Comparison of ENCODE assay signal across 1 cellular context in the genomic region with DNA sequence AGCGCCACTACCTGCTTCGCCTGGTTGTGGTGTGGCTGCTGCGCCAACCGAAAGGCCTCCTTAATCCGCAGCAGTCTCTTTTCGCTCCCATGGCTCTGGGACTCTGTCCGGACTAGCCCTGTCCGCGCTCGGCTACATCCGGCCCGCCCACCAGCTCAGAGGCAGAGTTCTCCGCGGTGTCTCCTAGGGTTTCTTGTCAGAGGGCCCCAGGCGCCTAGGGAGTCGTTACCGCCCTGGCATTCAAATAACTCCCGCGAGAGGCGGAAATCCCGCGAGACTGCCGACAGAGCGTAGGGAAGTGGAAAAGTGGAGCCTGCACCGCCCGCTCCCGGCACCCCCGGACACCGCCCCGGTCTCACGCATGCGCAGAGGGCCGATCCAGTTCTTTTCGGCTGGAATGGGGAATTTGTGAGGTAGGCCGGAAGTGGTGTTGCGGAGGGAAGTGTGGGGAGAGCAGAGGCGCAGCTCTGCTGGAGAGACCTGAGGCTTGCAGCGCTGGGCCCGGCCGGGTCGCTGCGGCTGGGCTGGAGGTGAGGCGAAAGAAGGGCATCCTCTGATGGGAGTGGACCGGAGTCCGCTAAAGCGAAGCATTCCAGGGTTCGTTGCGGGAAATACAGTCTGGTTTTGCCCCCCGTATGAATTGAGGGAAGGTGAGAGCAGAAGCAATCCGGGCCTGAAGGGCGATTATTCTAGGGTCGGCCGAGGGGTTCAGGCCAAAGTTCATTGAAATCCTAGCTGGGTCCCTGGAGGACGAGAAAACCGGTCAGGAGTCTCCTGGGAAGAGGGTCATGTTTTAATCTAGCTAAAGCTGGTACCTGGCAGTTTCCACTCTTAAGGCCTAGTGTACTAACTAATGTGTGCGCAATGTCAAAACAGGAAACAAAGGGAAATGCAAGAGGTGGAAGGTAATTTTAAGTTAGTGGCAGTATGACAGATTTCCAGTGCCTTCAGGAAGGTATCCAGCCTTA.
TF ChIP-seq lines count a peak whose summit lies in the region.

A gene (plus strand): TSS at position 456 of the 968 bp plus-strand sequence. CDS start 5,151 bp downstream, outside the sequence.

TF ChIP-seq in HEK293, 187 proteins besides CTCF, POLR2A, EP300 and RAD21 (continued from another document and continues in another):
- TF ChIP-seq, protein P1, sequence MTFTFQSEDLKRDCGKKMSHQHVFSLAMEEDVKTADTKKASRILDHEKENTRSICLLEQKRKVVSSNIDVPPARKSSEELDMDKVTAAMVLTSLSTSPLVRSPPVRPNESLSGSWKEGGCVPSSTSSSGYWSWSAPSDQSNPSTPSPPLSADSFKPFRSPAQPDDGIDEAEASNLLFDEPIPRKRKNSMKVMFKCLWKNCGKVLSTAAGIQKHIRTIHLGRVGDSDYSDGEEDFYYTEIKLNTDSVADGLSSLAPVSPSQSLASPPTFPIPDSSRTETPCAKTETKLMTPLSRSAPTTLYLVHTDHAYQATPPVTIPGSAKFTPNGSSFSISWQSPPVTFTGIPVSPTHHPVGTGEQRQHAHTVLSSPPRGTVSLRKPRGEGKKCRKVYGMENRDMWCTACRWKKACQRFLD (tag by site-specific recombination; IDR thresholded peaks at IDR 0.05): no peak
- TF ChIP-seq ZNF624 (tag by site-specific recombination; IDR thresholded peaks at IDR 0.05) (no peak), SP2 (tag by site-specific recombination; IDR thresholded peaks at IDR 0.05) (peak; percentile 72), WT1 (tag by site-specific recombination; IDR thresholded peaks at IDR 0.05) (0 out of 2 replicates have a peak, but pooled peaks have one; percentile 16), ZNF19 (tag by site-specific recombination; IDR thresholded peaks at IDR 0.05; ENCODE audit: low read depth) (no peak), IKZF3 (tag by site-specific recombination; IDR thresholded peaks at IDR 0.05) (peak; percentile 97), ZSCAN30 (tag by site-specific recombination; IDR thresholded peaks at IDR 0.05) (peak; percentile 90), ZNF138 (tag by site-specific recombination; IDR thresholded peaks at IDR 0.05; ENCODE audit: borderline replicate concordance) (no peak), KLF9 (tag by site-specific recombination; IDR thresholded peaks at IDR 0.05; ENCODE audit: low read depth) (peak; percentile 62; the same call in 1 of the 2 replicates), ZFP37 (tag by site-specific recombination; IDR thresholded peaks at IDR 0.05) (peak; percentile 12; the same call in 1 of the 2 replicates), ZNF621 (tag by site-specific recombination; IDR thresholded peaks at IDR 0.05) (no peak), ZNF514 (tag by site-specific recombination; IDR thresholded peaks at IDR 0.05) (no peak), ZNF366 (tag by site-specific recombination; conservative IDR thresholded peaks at IDR 0.05) (peak; percentile 67; the same call in 1 of the 2 replicates), ZNF571 (tag by site-specific recombination; IDR thresholded peaks at IDR 0.05) (no peak), RBAK (tag by site-specific recombination; IDR thresholded peaks at IDR 0.05) (no peak), SETDB1 (IDR thresholded peaks at IDR 0.05; ENCODE audit: insufficient read length, low read length) (no peak), KLF16 (tag by site-specific recombination; IDR thresholded peaks at IDR 0.05) (peak; percentile 97), ZBTB1 (tag by site-specific recombination; IDR thresholded peaks at IDR 0.05) (no peak), ZNF391 (tag by site-specific recombination; IDR thresholded peaks at IDR 0.05; ENCODE audit: borderline replicate concordance, low read depth) (no peak), ZNF121 (tag by site-specific recombination; IDR thresholded peaks at IDR 0.05) (no peak), ZNF266 (tag by site-specific recombination; IDR thresholded peaks at IDR 0.05; ENCODE audit: low read depth) (no peak), ZNF223 (tag by site-specific recombination; IDR thresholded peaks at IDR 0.05) (peak; percentile 85; the same call in 1 of the 2 replicates), ZNF561 (tag by site-specific recombination; IDR thresholded peaks at IDR 0.05; ENCODE audit: borderline replicate concordance) (peak; percentile 55; the same call in 1 of the 2 replicates), ZNF155 (tag by site-specific recombination; IDR thresholded peaks at IDR 0.05) (no peak), ZNF521 (tag by site-specific recombination; IDR thresholded peaks at IDR 0.05) (no peak), ZNF416 (tag by site-specific recombination; IDR thresholded peaks at IDR 0.05) (no peak), ZNF629 (tag by site-specific recombination; IDR thresholded peaks at IDR 0.05) (peak; percentile 44), ZBTB20 (tag by site-specific recombination; IDR thresholded peaks at IDR 0.05) (peak; percentile 69), ZEB2 (tag by site-specific recombination; IDR thresholded peaks at IDR 0.05) (peak; percentile 85), ZNF776 (tag by site-specific recombination; IDR thresholded peaks at IDR 0.05; ENCODE audit: borderline replicate concordance) (no peak), ZNF560 (tag by site-specific recombination; IDR thresholded peaks at IDR 0.05; ENCODE audit: borderline replicate concordance) (no peak), ZNF843 (tag by site-specific recombination; IDR thresholded peaks at IDR 0.05) (0 out of 2 replicates have a peak, but pooled peaks have one; percentile 40), ZNF335 (tag by site-specific recombination; conservative IDR thresholded peaks at IDR 0.05) (peak; percentile 27; the same call in 1 of the 2 replicates), ZNF768 (tag by site-specific recombination; IDR thresholded peaks at IDR 0.05) (no peak), ZNF423 (tag by site-specific recombination; IDR thresholded peaks at IDR 0.05) (peak; percentile 84), ZBTB17 (tag by site-specific recombination; IDR thresholded peaks at IDR 0.05) (peak; percentile 77), ZNF10 (tag by site-specific recombination; IDR thresholded peaks at IDR 0.05) (no peak), ZNF701 (tag by site-specific recombination; IDR thresholded peaks at IDR 0.05) (no peak), GLI4 (tag by site-specific recombination; IDR thresholded peaks at IDR 0.05) (0 out of 2 replicates have a peak, but pooled peaks have one; percentile 46), OSR2 (tag by site-specific recombination; IDR thresholded peaks at IDR 0.05) (no peak), ZNF548 (tag by site-specific recombination; IDR thresholded peaks at IDR 0.05) (no peak), KLF8 (tag by site-specific recombination; IDR thresholded peaks at IDR 0.05) (peak; percentile 90)
- TF ChIP-seq, protein P2, sequence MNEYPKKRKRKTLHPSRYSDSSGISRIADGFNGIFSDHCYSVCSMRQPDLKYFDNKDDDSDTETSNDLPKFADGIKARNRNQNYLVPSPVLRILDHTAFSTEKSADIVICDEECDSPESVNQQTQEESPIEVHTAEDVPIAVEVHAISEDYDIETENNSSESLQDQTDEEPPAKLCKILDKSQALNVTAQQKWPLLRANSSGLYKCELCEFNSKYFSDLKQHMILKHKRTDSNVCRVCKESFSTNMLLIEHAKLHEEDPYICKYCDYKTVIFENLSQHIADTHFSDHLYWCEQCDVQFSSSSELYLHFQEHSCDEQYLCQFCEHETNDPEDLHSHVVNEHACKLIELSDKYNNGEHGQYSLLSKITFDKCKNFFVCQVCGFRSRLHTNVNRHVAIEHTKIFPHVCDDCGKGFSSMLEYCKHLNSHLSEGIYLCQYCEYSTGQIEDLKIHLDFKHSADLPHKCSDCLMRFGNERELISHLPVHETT (tag by site-specific recombination; IDR thresholded peaks at IDR 0.05): no peak
- TF ChIP-seq, protein P3, sequence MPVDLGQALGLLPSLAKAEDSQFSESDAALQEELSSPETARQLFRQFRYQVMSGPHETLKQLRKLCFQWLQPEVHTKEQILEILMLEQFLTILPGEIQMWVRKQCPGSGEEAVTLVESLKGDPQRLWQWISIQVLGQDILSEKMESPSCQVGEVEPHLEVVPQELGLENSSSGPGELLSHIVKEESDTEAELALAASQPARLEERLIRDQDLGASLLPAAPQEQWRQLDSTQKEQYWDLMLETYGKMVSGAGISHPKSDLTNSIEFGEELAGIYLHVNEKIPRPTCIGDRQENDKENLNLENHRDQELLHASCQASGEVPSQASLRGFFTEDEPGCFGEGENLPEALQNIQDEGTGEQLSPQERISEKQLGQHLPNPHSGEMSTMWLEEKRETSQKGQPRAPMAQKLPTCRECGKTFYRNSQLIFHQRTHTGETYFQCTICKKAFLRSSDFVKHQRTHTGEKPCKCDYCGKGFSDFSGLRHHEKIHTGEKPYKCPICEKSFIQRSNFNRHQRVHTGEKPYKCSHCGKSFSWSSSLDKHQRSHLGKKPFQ (tag by site-specific recombination; IDR thresholded peaks at IDR 0.05): no peak
- TF ChIP-seq, protein P4, sequence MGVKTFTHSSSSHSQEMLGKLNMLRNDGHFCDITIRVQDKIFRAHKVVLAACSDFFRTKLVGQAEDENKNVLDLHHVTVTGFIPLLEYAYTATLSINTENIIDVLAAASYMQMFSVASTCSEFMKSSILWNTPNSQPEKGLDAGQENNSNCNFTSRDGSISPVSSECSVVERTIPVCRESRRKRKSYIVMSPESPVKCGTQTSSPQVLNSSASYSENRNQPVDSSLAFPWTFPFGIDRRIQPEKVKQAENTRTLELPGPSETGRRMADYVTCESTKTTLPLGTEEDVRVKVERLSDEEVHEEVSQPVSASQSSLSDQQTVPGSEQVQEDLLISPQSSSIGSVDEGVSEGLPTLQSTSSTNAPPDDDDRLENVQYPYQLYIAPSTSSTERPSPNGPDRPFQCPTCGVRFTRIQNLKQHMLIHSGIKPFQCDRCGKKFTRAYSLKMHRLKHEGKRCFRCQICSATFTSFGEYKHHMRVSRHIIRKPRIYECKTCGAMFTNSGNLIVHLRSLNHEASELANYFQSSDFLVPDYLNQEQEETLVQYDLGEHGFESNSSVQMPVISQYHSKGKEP (tag by site-specific recombination; IDR thresholded peaks at IDR 0.05): no peak
- TF ChIP-seq, protein P5, sequence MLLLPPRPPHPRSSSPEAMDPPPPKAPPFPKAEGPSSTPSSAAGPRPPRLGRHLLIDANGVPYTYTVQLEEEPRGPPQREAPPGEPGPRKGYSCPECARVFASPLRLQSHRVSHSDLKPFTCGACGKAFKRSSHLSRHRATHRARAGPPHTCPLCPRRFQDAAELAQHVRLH (tag by site-specific recombination; IDR thresholded peaks at IDR 0.05): 0 out of 2 replicates have a peak, but pooled peaks have one; percentile 49
- TF ChIP-seq, protein P6, sequence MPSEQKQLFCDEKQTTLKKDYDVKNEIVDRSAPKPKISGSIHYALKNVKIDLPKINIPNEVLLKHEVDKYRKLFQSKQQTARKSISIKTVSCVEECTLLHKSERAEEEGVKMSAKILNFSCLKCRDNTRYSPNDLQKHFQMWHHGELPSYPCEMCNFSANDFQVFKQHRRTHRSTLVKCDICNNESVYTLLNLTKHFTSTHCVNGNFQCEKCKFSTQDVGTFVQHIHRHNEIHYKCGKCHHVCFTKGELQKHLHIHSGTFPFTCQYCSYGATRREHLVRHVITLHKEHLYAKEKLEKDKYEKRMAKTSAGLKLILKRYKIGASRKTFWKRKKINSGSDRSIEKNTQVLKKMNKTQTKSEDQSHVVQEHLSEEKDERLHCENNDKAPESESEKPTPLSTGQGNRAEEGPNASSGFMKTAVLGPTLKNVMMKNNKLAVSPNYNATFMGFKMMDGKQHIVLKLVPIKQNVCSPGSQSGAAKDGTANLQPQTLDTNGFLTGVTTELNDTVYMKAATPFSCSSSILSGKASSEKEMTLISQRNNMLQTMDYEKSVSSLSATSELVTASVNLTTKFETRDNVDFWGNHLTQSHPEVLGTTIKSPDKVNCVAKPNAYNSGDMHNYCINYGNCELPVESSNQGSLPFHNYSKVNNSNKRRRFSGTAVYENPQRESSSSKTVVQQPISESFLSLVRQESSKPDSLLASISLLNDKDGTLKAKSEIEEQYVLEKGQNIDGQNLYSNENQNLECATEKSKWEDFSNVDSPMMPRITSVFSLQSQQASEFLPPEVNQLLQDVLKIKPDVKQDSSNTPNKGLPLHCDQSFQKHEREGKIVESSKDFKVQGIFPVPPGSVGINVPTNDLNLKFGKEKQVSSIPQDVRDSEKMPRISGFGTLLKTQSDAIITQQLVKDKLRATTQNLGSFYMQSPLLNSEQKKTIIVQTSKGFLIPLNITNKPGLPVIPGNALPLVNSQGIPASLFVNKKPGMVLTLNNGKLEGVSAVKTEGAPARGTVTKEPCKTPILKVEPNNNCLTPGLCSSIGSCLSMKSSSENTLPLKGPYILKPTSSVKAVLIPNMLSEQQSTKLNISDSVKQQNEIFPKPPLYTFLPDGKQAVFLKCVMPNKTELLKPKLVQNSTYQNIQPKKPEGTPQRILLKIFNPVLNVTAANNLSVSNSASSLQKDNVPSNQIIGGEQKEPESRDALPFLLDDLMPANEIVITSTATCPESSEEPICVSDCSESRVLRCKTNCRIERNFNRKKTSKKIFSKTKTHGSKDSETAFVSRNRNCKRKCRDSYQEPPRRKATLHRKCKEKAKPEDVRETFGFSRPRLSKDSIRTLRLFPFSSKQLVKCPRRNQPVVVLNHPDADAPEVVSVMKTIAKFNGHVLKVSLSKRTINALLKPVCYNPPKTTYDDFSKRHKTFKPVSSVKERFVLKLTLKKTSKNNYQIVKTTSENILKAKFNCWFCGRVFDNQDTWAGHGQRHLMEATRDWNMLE (tag by site-specific recombination; conservative IDR thresholded peaks at IDR 0.05; ENCODE audit: low read depth): peak; percentile 26; the same call in 1 of the 2 replicates
- TF ChIP-seq, protein P7, sequence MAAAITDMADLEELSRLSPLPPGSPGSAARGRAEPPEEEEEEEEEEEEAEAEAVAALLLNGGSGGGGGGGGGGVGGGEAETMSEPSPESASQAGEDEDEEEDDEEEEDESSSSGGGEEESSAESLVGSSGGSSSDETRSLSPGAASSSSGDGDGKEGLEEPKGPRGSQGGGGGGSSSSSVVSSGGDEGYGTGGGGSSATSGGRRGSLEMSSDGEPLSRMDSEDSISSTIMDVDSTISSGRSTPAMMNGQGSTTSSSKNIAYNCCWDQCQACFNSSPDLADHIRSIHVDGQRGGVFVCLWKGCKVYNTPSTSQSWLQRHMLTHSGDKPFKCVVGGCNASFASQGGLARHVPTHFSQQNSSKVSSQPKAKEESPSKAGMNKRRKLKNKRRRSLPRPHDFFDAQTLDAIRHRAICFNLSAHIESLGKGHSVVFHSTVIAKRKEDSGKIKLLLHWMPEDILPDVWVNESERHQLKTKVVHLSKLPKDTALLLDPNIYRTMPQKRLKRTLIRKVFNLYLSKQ (tag by site-specific recombination; IDR thresholded peaks at IDR 0.05; ENCODE audit: borderline replicate concordance): no peak
- TF ChIP-seq, protein P8, sequence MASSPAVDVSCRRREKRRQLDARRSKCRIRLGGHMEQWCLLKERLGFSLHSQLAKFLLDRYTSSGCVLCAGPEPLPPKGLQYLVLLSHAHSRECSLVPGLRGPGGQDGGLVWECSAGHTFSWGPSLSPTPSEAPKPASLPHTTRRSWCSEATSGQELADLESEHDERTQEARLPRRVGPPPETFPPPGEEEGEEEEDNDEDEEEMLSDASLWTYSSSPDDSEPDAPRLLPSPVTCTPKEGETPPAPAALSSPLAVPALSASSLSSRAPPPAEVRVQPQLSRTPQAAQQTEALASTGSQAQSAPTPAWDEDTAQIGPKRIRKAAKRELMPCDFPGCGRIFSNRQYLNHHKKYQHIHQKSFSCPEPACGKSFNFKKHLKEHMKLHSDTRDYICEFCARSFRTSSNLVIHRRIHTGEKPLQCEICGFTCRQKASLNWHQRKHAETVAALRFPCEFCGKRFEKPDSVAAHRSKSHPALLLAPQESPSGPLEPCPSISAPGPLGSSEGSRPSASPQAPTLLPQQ (tag by site-specific recombination; IDR thresholded peaks at IDR 0.05): peak; percentile 61; the same call in 1 of the 2 replicates
